Comparison of ENCODE assay signal across 26 cellular contexts in the genomic region with DNA sequence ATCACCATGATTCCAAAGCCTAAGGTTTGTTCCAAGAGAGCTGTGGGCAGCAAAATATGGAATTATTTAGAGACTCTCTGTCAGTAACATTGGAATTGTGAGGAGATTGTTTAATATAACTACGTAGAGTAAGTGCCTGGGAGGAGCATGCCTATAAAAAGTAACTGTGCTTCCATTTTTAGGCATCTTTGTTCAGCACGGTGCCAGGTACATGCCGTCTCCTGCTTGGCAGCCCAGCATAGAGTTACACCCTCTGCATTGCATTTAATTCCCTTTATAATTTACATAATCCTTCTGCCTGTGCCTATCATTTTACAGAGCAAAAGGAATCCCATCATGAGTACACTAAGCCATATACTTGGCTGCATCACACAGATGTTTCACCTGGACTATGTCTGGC. TPM values are rescaled to one million over a fixed set of nuclear protein-coding genes. Genes with fewer than 3 reads are reported as not detected.
A peak's percentile ranks its signal among the peaks of the same experiment; 100 is the strongest.
DNase-seq lines count a peak whose midpoint lies in the region; ATAC-seq, FAIRE-seq and TF ChIP-seq lines count a peak whose summit lies in the region.
"Had no signal": no experiment of that assay in that cellular context is flagged by ENCODE, and none has a peak within 500 bp of the region (broad histone marks: within the 10 kb centered on the region; RNA-seq: fewer than 3 reads in every experiment).

No MANE protein-coding gene starts in this region.

- peak overlapping the region; percentile 89 for H3K4me2 ChIP-seq in A549

- POLR2A ChIA-PET in A549 (lab: Yijun Ruan, JAX), result interaction anchor here (1.1 kb wide), 1 partner anchor 9 kb away, joined by 3 read pairs; no protein-coding TSS in a partner anchor

- TF ChIP-seq CTCF in A549 (IDR thresholded peaks at IDR 0.05) (no peak), retinal pigment epithelial cell (conservative IDR thresholded peaks at IDR 0.05; ENCODE audit: low read depth, low read length) (no peak)

- H3K4me3 ChIP-seq in A549 (no peak overlapping the region), retinal pigment epithelial cell (ENCODE audit: low read length) (no peak overlapping the region)
- H3K4me3 ChIP-seq: cardiac muscle cell, ovary, SJCRH30, thyroid gland had no signal

- peak overlapping the region; percentile 91 to 98 for H3K27ac ChIP-seq in A549
- H3K27ac ChIP-seq: cardiac muscle cell, ovary, SJCRH30, thyroid gland had no signal

- ATAC-seq in A549, result no peak
- peak; percentile 61 for ATAC-seq in left colon
- ATAC-seq in HG03045 (IDR thresholded peaks at IDR 0.05; ENCODE audit: unreplicated experiment), result no peak
- ATAC-seq: HCT116; natural killer cell treated with Interleukin-12 subunit alpha and Interleukin-12 subunit beta and Interleukin-15 and Interleukin-18, amount 100 ng/mL, for 72 hours; Panc1 had no signal

- intact Hi-C loops in left colon (cut with DNase I, micrococcal nuclease), result no loop called here

- TF ChIP-seq RAD21 in A549 (conservative IDR thresholded peaks at IDR 0.05 in 1 of 2, IDR thresholded peaks at IDR 0.05 in 1 of 2), result no peak

- H3K4me1 ChIP-seq in A549, result peaks cover 94% of the 10 kb centered on the region
- H3K4me1 ChIP-seq: SJCRH30, thyroid gland had no signal

- no peak for FAIRE-seq in A549 (lab: Jason Lieb, UNC)
- FAIRE-seq: GM12892 had no signal

- WGBS in A549 (ENCODE audit: missing lambda C conversion rate), result 22% methylated on average over 3 of the region's 3 CpGs

- CTCF ChIA-PET in A549 (lab: Yijun Ruan, JAX), result interaction anchor here (3.1 kb wide), 1 partner anchor 38 kb away, joined by 15 read pairs; no protein-coding TSS in a partner anchor

- no peaks in the 10 kb centered on the region for H3K9me3 ChIP-seq in A549
- H3K9me3 ChIP-seq: ovary, SJCRH30, thyroid gland had no signal

- DNase-seq in A549 (ENCODE audit: low read depth in 1 of 2, low spot score in 1 of 2) (no peak), NCI-H69 (lab: John Stamatoyannopoulos, UW) (peak; percentile 73), left colon (peak; percentile 14 to 63), retinal pigment epithelial cell (ENCODE audit: low read depth) (peak; percentile 63), iPS-NIHi11 (ENCODE audit: low spot score) (no peak), SIG-M5 (lab: John Stamatoyannopoulos, UW) (no peak)
- DNase-seq: activated CD4-positive, alpha-beta T cell treated with anti-CD3 and anti-CD28 coated beads, Interleukin-2, amount 50 U/mL, for 48 hours; activated CD4-positive, CD25-positive, alpha-beta regulatory T cell; activated CD8-positive, alpha-beta memory T cell treated with anti-CD3 and anti-CD28 coated beads, Interleukin-2, amount 50 U/mL, for 48 hours; aorta; cortex of kidney; foreskin fibroblast; hippocampal formation; immature natural killer cell; KG1; NCI-H1436; NCI-H2107; ovary; SJCRH30; thyroid gland had no signal

- no peak for TF ChIP-seq POLR2A in A549 (IDR thresholded peaks at IDR 0.05; ENCODE audit: low read length)

- TF ChIP-seq EP300 in A549 (IDR thresholded peaks at IDR 0.05), result no peak

TF ChIP-seq in A549, 52 proteins besides CTCF, POLR2A, EP300 and RAD21:
- TF ChIP-seq MYC (IDR thresholded peaks at IDR 0.05; ENCODE audit: borderline replicate concordance, low read length) (no peak), BHLHE40 (IDR thresholded peaks at IDR 0.05; ENCODE audit: low read depth, low read length) (no peak), HOXA7 (CRISPR knock-in tag; IDR thresholded peaks at IDR 0.05) (no peak), KDM1A (IDR thresholded peaks at IDR 0.05; ENCODE audit: low read depth) (no peak), ZC3H11A (IDR thresholded peaks at IDR 0.05) (no peak), RARB (CRISPR knock-in tag; IDR thresholded peaks at IDR 0.05) (no peak; the same call in 1 of the 2 replicates), MAFK (IDR thresholded peaks at IDR 0.05; ENCODE audit: partially characterized antibody) (no peak), ZSCAN20 (CRISPR knock-in tag; IDR thresholded peaks at IDR 0.05) (no peak), JUN (IDR thresholded peaks at IDR 0.05) (no peak)

RNA-seq across cellular contexts. Expression of a gene that starts 32.1 kb away (rescaled TPM):
- polyA plus RNA-seq in A549 (2011; rRNA removed), result 6,119 and 8,617 TPM in 2 replicates
- polyA plus RNA-seq in A549 (2012; cell fraction: cytosol; rRNA removed), result 2,623 and 3,095 TPM in 2 replicates
- polyA plus RNA-seq in A549 (2012; cell fraction: nucleus; rRNA removed), result 1,463 and 2,252 TPM in 2 replicates
- 9,362 to 9,987 TPM (median 9,373 TPM) in 3 replicates for polyA plus RNA-seq in A549 (2017; fragmentation: RNase III; extraction: RNeasy Plus Mini Kit Qiagen cat#74134 plus additional on column Dnase treatment)
- 2,553 and 2,631 TPM in 2 replicates for polyA minus RNA-seq in A549 (2011; rRNA and poly(A)+ RNA removed)
- 100 to 1,000 TPM in 1 of 2 donors, 10 to 100 TPM in 1; 91.0 to 105 TPM for total RNA-seq in left colon
- total RNA-seq: natural killer cell treated with Interleukin-12 subunit alpha and Interleukin-12 subunit beta and Interleukin-15 and Interleukin-18, amount 100 ng/mL, for 72 hours had no signal

Comparison
In these comparisons a context has a peak if more than half of its experiments do, and no peak if none do; other contexts are left out.
1. DNase-seq: peak in NCI-H69 (single experiment), left colon (2 of 2) and retinal pigment epithelial cell (single experiment); none in A549 (0 of 2), iPS-NIHi11 (single experiment) and SIG-M5 (single experiment).